Comparison of ENCODE assay signal across 8 cellular contexts in the genomic region with DNA sequence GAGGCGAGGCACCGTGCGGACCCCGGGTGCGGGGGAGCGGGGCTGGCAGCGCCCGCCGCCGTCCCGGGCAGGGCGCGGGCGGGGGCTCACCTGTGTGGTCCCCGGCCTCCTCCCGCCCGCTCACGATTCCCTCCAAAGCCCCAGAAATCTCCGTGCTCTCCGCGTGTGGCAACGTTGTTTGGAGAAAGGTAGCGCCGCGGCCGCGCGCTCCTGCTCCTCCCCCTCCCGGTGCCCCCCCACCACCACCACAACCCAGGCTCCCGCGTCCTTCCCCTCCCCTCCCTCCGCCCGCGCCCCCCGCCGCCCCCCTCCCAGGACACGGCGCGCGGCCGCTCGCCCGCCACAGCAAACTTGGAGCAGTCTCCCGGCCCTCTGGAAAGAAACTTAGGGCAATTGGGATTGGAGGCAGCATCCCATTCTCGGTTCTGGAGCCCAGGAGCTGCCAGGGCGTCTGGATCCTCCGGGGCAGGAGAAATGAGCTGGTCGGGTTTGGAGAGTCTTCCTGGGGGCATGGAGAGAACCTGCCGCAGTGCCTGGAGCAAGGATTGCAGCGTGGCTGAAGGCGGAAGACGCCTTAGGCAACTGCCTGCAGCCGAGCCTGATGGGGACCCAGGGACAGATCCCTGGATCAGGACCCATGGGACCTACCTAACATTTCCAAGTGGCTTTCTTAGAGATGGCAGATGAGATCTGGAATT. TPM values are rescaled to one million over a fixed set of nuclear protein-coding genes. Genes with fewer than 3 reads are reported as not detected.
A peak's percentile ranks its signal among the peaks of the same experiment; 100 is the strongest.
DNase-seq lines count a peak whose midpoint lies in the region; ATAC-seq and TF ChIP-seq lines count a peak whose summit lies in the region.

No MANE protein-coding gene starts in this region.

- ATAC-seq in HG03432 (IDR thresholded peaks at IDR 0.05; ENCODE audit: unreplicated experiment): peak; percentile 0
- peak in 1 of 2 donors; percentile 0 for ATAC-seq in activated naive CD4-positive, alpha-beta T cell treated with anti-CD3 and anti-CD28 coated beads, Interleukin-2, amount 50 U/mL, for 72 hours
- ATAC-seq in Right ventricle myocardium superior (ENCODE audit: poor library complexity): peak; percentile 8
- peak; percentile 2 for ATAC-seq in omental fat pad (ENCODE audit: low FRiP score)
- no peak for ATAC-seq in GM19455 (IDR thresholded peaks at IDR 0.05; ENCODE audit: unreplicated experiment)

- TF ChIP-seq CTCF in omental fat pad (IDR thresholded peaks at IDR 0.05): no peak

- H3K36me3 Mint-ChIP-seq in activated naive CD4-positive, alpha-beta T cell treated with anti-CD3 and anti-CD28 coated beads, Interleukin-2, amount 50 U/mL, for 72 hours: peaks cover 5 to 14% of the 10 kb centered on the region in 2 donors

- intact Hi-C loops in Right ventricle myocardium superior (cut with DNase I): no loop called here

- H3K27ac Mint-ChIP-seq in activated naive CD4-positive, alpha-beta T cell treated with anti-CD3 and anti-CD28 coated beads, Interleukin-2, amount 50 U/mL, for 72 hours: peak overlapping the region; percentile 13 to 73

- peaks cover 4 to 7% of the 10 kb centered on the region in 2 donors for H3K9me3 Mint-ChIP-seq in activated naive CD4-positive, alpha-beta T cell treated with anti-CD3 and anti-CD28 coated beads, Interleukin-2, amount 50 U/mL, for 72 hours

- DNase-seq in CD1c-positive myeloid dendritic cell (ENCODE audit: extremely low spot score) (peak; percentile 44), OCI-M1 (lab: John Stamatoyannopoulos, UW) (peak; percentile 78), Right ventricle myocardium superior (peak; percentile 74), omental fat pad (ENCODE audit: low spot score) (no peak), inferior parietal cortex (ENCODE audit: extremely low spot score) (no peak)
- DNase-seq in activated naive CD4-positive, alpha-beta T cell treated with anti-CD3 and anti-CD28 coated beads, Interleukin-2, amount 50 U/mL, for 72 hours (ENCODE audit: low spot score in 2 of 2): peak in 1 of 2 donors; percentile 59

RNA-seq across cellular contexts. Expression of a gene that starts 0.9 kb away (rescaled TPM):
- total RNA-seq in activated naive CD4-positive, alpha-beta T cell treated with anti-CD3 and anti-CD28 coated beads, Interleukin-2, amount 50 U/mL, for 72 hours: 10 to 100 TPM in 1 of 2 donors, 1 to 10 TPM in 1; 6.9 to 10.1 TPM
- total RNA-seq in Right ventricle myocardium superior (16.5 TPM), omental fat pad (10 to 100 TPM; 40.4 to 64.9 (median 53.8) TPM)

Comparison
In these comparisons a context has a peak if more than half of its experiments do, and no peak if none do; other contexts are left out.
1. DNase-seq: peak in CD1c-positive myeloid dendritic cell (single experiment), OCI-M1 (single experiment) and Right ventricle myocardium superior (single experiment); none in omental fat pad (single experiment) and inferior parietal cortex (single experiment).